In the genomic region with DNA sequence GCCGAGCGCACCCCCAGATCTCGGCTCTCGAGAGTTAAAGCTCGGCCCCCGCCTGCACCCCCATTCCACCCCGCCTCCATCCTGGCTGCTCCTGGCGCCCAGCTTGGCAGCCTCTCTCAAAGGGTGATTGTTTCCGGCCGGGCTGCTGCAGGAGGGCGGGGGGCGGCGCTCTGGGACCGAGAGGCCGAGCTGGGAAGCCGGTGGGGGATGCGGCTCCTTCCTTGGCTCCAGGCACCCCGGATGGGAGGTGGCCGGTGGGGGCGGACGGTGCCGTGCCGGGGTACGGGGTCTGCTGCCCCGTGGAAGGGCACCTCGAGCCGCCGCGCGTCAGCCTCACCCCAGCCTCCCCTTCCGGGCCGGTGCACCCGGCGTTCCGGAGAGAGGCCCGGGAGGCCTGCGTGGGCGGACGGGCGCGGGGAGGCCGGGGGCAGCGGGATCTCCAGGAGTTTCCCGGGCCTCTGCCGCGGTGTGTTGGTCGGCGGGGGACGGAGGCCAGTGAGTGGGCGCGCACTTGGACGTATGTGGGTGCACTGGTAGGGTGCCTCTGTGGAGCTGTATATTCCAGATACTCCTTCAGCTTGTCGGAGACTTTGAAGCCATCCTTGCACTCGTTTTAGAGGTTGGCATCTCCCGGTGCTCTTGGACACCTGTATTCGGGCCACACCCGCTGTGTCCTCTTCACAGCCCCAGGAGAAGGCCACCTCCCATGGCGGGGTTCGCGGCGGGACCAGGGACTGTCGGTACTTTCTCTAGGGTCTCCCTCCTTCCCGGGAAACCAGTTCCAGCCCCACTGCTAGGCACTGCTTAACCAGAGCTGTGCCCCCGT, we compare ENCODE assay signal across 8 cellular contexts. TPM values are rescaled to one million over a fixed set of nuclear protein-coding genes. Genes with fewer than 3 reads are reported as not detected.
A peak's percentile ranks its signal among the peaks of the same experiment; 100 is the strongest.
DNase-seq lines count a peak whose midpoint lies in the region; ATAC-seq and TF ChIP-seq lines count a peak whose summit lies in the region.

No MANE protein-coding gene starts in this region.

- TF ChIP-seq RAD21 in Ishikawa (IDR thresholded peaks at IDR 0.05; ENCODE audit: low read depth) = no peak

- no peaks in the 10 kb centered on the region for H3K36me3 Mint-ChIP-seq in activated CD8-positive, alpha-beta T cell treated with anti-CD3 and anti-CD28 coated beads for 36 hours (ENCODE audit: low read depth)

- H3K27me3 Mint-ChIP-seq in activated CD8-positive, alpha-beta T cell treated with anti-CD3 and anti-CD28 coated beads for 36 hours = peaks cover 62% of the 10 kb centered on the region

- no peak for TF ChIP-seq CTCF in activated CD8-positive, alpha-beta T cell treated with anti-CD3 and anti-CD28 coated beads for 36 hours (IDR thresholded peaks at IDR 0.05)

- peak; percentile 61 for ATAC-seq in activated CD8-positive, alpha-beta T cell treated with anti-CD3 and anti-CD28 coated beads for 36 hours
- peak; percentile 57 to 65 for ATAC-seq in left cardiac atrium
- no peak for ATAC-seq in HG02840 (IDR thresholded peaks at IDR 0.05; ENCODE audit: low FRiP score, unreplicated experiment)
- ATAC-seq in HG03460 (IDR thresholded peaks at IDR 0.05; ENCODE audit: unreplicated experiment) = no peak
- no peak for ATAC-seq in HG02571 (IDR thresholded peaks at IDR 0.05; ENCODE audit: unreplicated experiment)
- no peak for ATAC-seq in GM21717 (IDR thresholded peaks at IDR 0.05; ENCODE audit: unreplicated experiment)

- peak; percentile 28 for DNase-seq in activated CD8-positive, alpha-beta T cell treated with anti-CD3 and anti-CD28 coated beads for 36 hours
- DNase-seq in left cardiac atrium (no peak), putamen (ENCODE audit: low spot score) (peak; percentile 97)

- peaks cover 9% of the 10 kb centered on the region for H3K4me1 Mint-ChIP-seq in activated CD8-positive, alpha-beta T cell treated with anti-CD3 and anti-CD28 coated beads for 36 hours (ENCODE audit: low read depth)

- POLR2A ChIA-PET in activated CD8-positive, alpha-beta T cell treated with anti-CD3 and anti-CD28 coated beads for 36 hours (lab: Charles Lee) = interaction anchor here (0.6 kb wide), 1 partner anchor 331 kb away, joined by 3 read pairs; no protein-coding TSS in a partner anchor

- TF ChIP-seq EP300 in Ishikawa (IDR thresholded peaks at IDR 0.05; ENCODE audit: borderline replicate concordance) = no peak

- intact Hi-C loops in activated CD8-positive, alpha-beta T cell treated with anti-CD3 and anti-CD28 coated beads for 36 hours (cut with micrococcal nuclease) = no loop called here
- intact Hi-C loops in left cardiac atrium (cut with DNase I) = no loop called here

- H3K9me3 Mint-ChIP-seq in activated CD8-positive, alpha-beta T cell treated with anti-CD3 and anti-CD28 coated beads for 36 hours = no peaks in the 10 kb centered on the region

- CTCF ChIA-PET in activated CD8-positive, alpha-beta T cell treated with anti-CD3 and anti-CD28 coated beads for 36 hours (lab: Charles Lee) = no interaction called here

- H3K27ac Mint-ChIP-seq in activated CD8-positive, alpha-beta T cell treated with anti-CD3 and anti-CD28 coated beads for 36 hours = no peak overlapping the region

- H3K4me3 Mint-ChIP-seq in activated CD8-positive, alpha-beta T cell treated with anti-CD3 and anti-CD28 coated beads for 36 hours = peak overlapping the region; percentile 41

TF ChIP-seq in Ishikawa, 13 proteins besides CTCF, POLR2A, EP300 and RAD21:
- TF ChIP-seq NFIC (IDR thresholded peaks at IDR 0.05) (no peak), TCF12 (IDR thresholded peaks at IDR 0.05; ENCODE audit: low read depth) (no peak), EGR1 (IDR thresholded peaks at IDR 0.05) (peak; percentile 62)

RNA-seq across cellular contexts. Expression of gene B3GAT1, which starts 0.7 kb away (rescaled TPM):
- total RNA-seq in activated CD8-positive, alpha-beta T cell treated with anti-CD3 and anti-CD28 coated beads for 36 hours = under 1 TPM in 1 of 2 experiments, not detected in 1; 0.07 TPM
- total RNA-seq in left cardiac atrium = under 1 TPM; 0.08 to 0.35 TPM

Comparison
In these comparisons a context has a peak if more than half of its experiments do, and no peak if none do; other contexts are left out.
1. ATAC-seq: peak in activated CD8-positive, alpha-beta T cell treated with anti-CD3 and anti-CD28 coated beads for 36 hours (single experiment) and left cardiac atrium (2 of 2); none in HG02840 (single experiment), HG03460 (single experiment), HG02571 (single experiment) and GM21717 (single experiment).